Comparison of ENCODE assay signal across 8 cellular contexts in the genomic region with DNA sequence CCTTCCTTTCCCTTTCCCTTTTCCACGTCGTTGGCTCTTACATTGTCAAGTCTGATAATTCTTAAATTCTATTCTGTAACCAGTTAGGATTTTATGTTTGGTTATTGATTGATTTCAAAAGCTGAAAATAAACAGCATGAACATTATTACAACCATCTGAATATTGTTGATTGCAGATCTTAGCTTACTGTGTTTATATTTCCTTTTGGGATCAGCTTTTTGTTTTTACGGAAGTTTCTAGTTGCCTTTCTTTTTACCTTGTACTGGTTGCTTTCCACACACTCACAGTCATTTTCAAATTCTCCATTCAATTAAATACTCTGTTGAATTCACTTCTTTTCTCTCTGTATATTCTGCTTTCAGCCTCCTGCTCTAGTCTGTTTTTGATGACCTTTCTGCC.
"Had no signal": no experiment of that assay in that cellular context is flagged by ENCODE, and none has a peak within 500 bp of the region (broad histone marks: within the 10 kb centered on the region; RNA-seq: fewer than 3 reads in every experiment).

No MANE protein-coding gene starts in this region.

- ATAC-seq: GM12878 had no signal

- FAIRE-seq: G401.6, GM12878, GM12891, GM12892, GM18507, GM19239 had no signal

- H3K4me3 ChIP-seq: GM12878 had no signal

- DNase-seq: GDM1, GF-D8 had no signal
